ENCODE assay signal across 30 cellular contexts in the genomic region with DNA sequence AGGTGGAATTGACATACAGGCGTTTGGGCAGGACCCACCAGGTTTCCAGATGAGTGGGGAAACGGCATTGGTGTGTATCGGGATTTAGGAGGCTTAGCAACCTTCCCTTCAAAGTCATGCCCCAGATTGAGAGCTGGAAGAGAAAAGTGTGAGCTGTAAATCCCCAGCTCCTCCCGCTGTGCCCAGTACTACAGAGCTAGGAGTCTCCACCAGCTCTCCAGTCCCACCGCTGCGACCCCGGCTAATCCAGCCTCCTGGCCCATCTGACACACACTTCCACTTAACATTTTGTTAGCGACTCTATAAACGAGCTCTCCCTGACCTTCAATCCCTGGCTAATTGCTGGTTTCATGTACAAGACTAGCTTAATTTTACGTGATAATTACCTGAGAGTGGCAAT. TPM values are rescaled to one million over a fixed set of nuclear protein-coding genes. Genes with fewer than 3 reads are reported as not detected.
"Had no signal": no experiment of that assay in that cellular context is flagged by ENCODE, and none has a peak within 500 bp of the region (broad histone marks: within the 10 kb centered on the region; RNA-seq: fewer than 3 reads in every experiment).

No MANE protein-coding gene starts in this region.

- H3K27me3 ChIP-seq: colonic mucosa, right lobe of liver, upper lobe of left lung had no signal

- H3K27ac Mint-ChIP-seq: dendritic cell treated with granulocyte-macrophage colony-stimulating factor and Interleukin-4, amounts not matched to agents 40 ng/mL and 50 ng/mL, for 4 days; immature natural killer cell; memory B cell; naive B cell; natural killer cell treated with Interleukin-12 subunit alpha and Interleukin-12 subunit beta and Interleukin-15 and Interleukin-18, amount 100 ng/mL, for 72 hours; progenitor cell of endocrine pancreas; stimulated activated naive CD8-positive, alpha-beta T cell treated with anti-CD3 and anti-CD28 coated beads, Interleukin-15, Interleukin-2, amounts not matched to agents 100 ng/mL and 50 ng/mL, for 24 hours had no signal

- H2AFZ ChIP-seq: parathyroid adenoma had no signal

- H3K4me3 Mint-ChIP-seq: dendritic cell treated with granulocyte-macrophage colony-stimulating factor and Interleukin-4, amounts not matched to agents 40 ng/mL and 50 ng/mL, for 4 days; immature natural killer cell; memory B cell; naive B cell; natural killer cell treated with Interleukin-12 subunit alpha and Interleukin-12 subunit beta and Interleukin-15 and Interleukin-18, amount 100 ng/mL, for 72 hours; neural crest cell; stimulated activated naive B cell treated with anti-CD40 and anti-IgM and Interleukin-4, amounts not matched to agents 10 μg/mL and 1 μg/mL and 100 μg/mL, for 72 hours; stimulated activated naive CD8-positive, alpha-beta T cell treated with anti-CD3 and anti-CD28 coated beads, Interleukin-15, Interleukin-2, amounts not matched to agents 100 ng/mL and 50 ng/mL, for 24 hours had no signal

- H3K27ac ChIP-seq: colonic mucosa, esophagus muscularis mucosa, foreskin keratinocyte, gastroesophageal sphincter, heart right ventricle, parathyroid adenoma, right lobe of liver, thoracic aorta, tibial nerve, upper lobe of left lung had no signal

- H3K4me3 ChIP-seq: colonic mucosa, esophagus muscularis mucosa, gastroesophageal sphincter, heart right ventricle, lung, mucosa of descending colon, right lobe of liver, thoracic aorta, tibial nerve, upper lobe of left lung had no signal

- H3K9ac ChIP-seq: parathyroid adenoma had no signal

- H3K36me3 Mint-ChIP-seq: immature natural killer cell; memory B cell; naive B cell; natural killer cell treated with Interleukin-12 subunit alpha and Interleukin-12 subunit beta and Interleukin-15 and Interleukin-18, amount 100 ng/mL, for 72 hours; stimulated activated naive B cell treated with anti-CD40 and anti-IgM and Interleukin-4, amounts not matched to agents 10 μg/mL and 1 μg/mL and 100 μg/mL, for 72 hours had no signal

- H3K9me3 ChIP-seq: colonic mucosa, esophagus muscularis mucosa, gastroesophageal sphincter, heart right ventricle, mucosa of descending colon, right lobe of liver, thoracic aorta, tibial nerve, upper lobe of left lung had no signal

- H3K4me1 Mint-ChIP-seq: immature natural killer cell; memory B cell; naive B cell; neural crest cell; stimulated activated naive B cell treated with anti-CD40 and anti-IgM and Interleukin-4, amounts not matched to agents 10 μg/mL and 1 μg/mL and 100 μg/mL, for 72 hours had no signal

- DNase-seq: colonic mucosa; effector CD8-positive, alpha-beta T cell; foreskin keratinocyte; heart right ventricle; hippocampal formation; immature natural killer cell; mucosa of descending colon; naive B cell; right lobe of liver; small intestine; stimulated activated CD4-positive, alpha-beta T cell treated with anti-CD3 and anti-CD28 coated beads, Interleukin-15, amount 100 ng/mL, for 24 hours; stimulated activated CD4-positive, alpha-beta T cell treated with anti-CD3 and anti-CD28 coated beads, Interleukin-2, amount 100 ng/mL, for 48 hours; stimulated activated naive B cell treated with anti-CD40 and anti-IgM and Interleukin-4, amounts not matched to agents 10 μg/mL and 1 μg/mL and 100 μg/mL, for 72 hours; upper lobe of left lung had no signal

- H3K9me3 Mint-ChIP-seq: dendritic cell treated with granulocyte-macrophage colony-stimulating factor and Interleukin-4, amounts not matched to agents 40 ng/mL and 50 ng/mL, for 4 days; immature natural killer cell; memory B cell; naive B cell; natural killer cell treated with Interleukin-12 subunit alpha and Interleukin-12 subunit beta and Interleukin-15 and Interleukin-18, amount 100 ng/mL, for 72 hours; neural crest cell; stimulated activated naive B cell treated with anti-CD40 and anti-IgM and Interleukin-4, amounts not matched to agents 10 μg/mL and 1 μg/mL and 100 μg/mL, for 72 hours; stimulated activated naive CD8-positive, alpha-beta T cell treated with anti-CD3 and anti-CD28 coated beads, Interleukin-15, Interleukin-2, amounts not matched to agents 100 ng/mL and 50 ng/mL, for 24 hours had no signal

- H3K36me3 ChIP-seq: colonic mucosa, esophagus muscularis mucosa, gastroesophageal sphincter, heart right ventricle, right lobe of liver, thoracic aorta, tibial nerve, upper lobe of left lung had no signal

- H3K4me1 ChIP-seq: colonic mucosa, esophagus muscularis mucosa, foreskin keratinocyte, gastroesophageal sphincter, heart right ventricle, parathyroid adenoma, right lobe of liver, tibial nerve, upper lobe of left lung had no signal

RNA-seq across cellular contexts. Expression of gene LHX1, which starts 29.9 kb away (rescaled TPM):
- total RNA-seq: colonic mucosa, endothelial cell of umbilical vein, esophagus muscularis mucosa, fibroblast of lung, foreskin keratinocyte, gastroesophageal sphincter, liver, lung, mucosa of descending colon, osteoblast, right lobe of liver, thoracic aorta, tibial nerve, upper lobe of left lung had no signal
- polyA plus RNA-seq: endothelial cell of umbilical vein, fibroblast of lung, heart right ventricle, immature natural killer cell, liver, lung, small intestine had no signal
